Comparison of ENCODE assay signal across 13 cellular contexts in the genomic region with DNA sequence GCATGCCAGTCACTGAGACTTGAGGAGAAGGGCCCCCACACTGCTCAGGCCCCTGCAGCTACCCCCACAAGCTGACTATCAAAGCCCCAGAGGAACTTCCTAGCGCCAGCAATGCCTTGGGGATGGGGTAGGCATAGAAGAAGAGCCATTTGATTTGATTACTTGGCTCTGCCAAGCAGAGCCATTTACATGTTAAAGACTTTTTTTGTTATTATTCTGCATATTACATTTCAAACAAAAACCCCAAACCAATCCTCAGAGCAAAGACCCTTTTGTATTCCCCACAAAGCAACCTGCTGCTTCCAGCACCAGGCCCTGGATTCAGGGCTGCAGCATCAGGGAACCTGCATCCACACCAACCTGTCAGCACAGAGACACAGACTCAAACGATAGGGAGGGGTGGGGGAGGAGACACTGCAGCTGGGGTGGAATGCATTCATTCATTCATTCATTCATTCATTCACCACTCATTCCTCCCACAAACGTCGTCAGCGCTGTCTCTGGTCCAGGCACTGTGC.
DNase-seq lines count a peak whose midpoint lies in the region; ATAC-seq, FAIRE-seq and TF ChIP-seq lines count a peak whose summit lies in the region.
"Had no signal": no experiment of that assay in that cellular context is flagged by ENCODE, and none has a peak within 500 bp of the region (broad histone marks: within the 10 kb centered on the region; RNA-seq: fewer than 3 reads in every experiment).

No MANE protein-coding gene starts in this region.

- H2BK120ac ChIP-seq in H1 (replicated peaks; ENCODE audit: low read depth, low read length): no peak overlapping the region

- peak in 1 of 2 experiments; percentile 45; a peak in 1 of 3 replicates for TF ChIP-seq EP300 in H1 (IDR thresholded peaks at IDR 0.05; ENCODE audit: borderline replicate concordance in 1 of 2, low read depth in 2 of 2, low read length in 2 of 2)
- TF ChIP-seq EP300 in esophagus muscularis mucosa (IDR thresholded peaks at IDR 0.05): no peak

- no peak overlapping the region for H3K56ac ChIP-seq in H1 (replicated peaks; ENCODE audit: insufficient read length, low read depth, low read length)

- H3K27ac ChIP-seq in RWPE2 (ENCODE audit: poor library complexity, severe bottlenecking) (no peak overlapping the region), H1 (ENCODE audit: low read depth, low read length) (peak overlapping the region; percentile 8; the same call in 1 of the 2 replicates), esophagus muscularis mucosa (replicated peaks in 1 of 4) (no peak overlapping the region)

- no peak overlapping the region for H3K9ac ChIP-seq in H1 (replicated peaks in 1 of 4; ENCODE audit: extremely low read depth in 1 of 4, low read depth in 3 of 4, low read length in 3 of 4)

- peak overlapping the region; percentile 61; the same call in 1 of the 2 replicates for H2BK15ac ChIP-seq in H1 (ENCODE audit: low read length)

- intact Hi-C loops in esophagus muscularis mucosa (cut with DNase I): no loop called here

- peak overlapping the region; percentile 38 for H4K5ac ChIP-seq in H1 (ENCODE audit: insufficient read length, low read depth, low read length)

- CTCF ChIA-PET in H1 (lab: Charles Lee; ENCODE audit: partially characterized antibody): interaction anchor here (0.9 to 10.5 kb wide), 12 partner anchors 9 to 119 kb away, joined by 3 to 137 read pairs (median 4); no protein-coding TSS in a partner anchor

- H3K27me3 ChIP-seq in HAP-1 (ENCODE audit: low read depth): no peaks in the 10 kb centered on the region
- H3K27me3 ChIP-seq in RWPE2 (ENCODE audit: insufficient read depth, poor library complexity, severe bottlenecking): no peaks in the 10 kb centered on the region
- peaks cover 0 to 4% (median 2%) of the 10 kb centered on the region in 4 experiments; a peak in 3 of 7 replicates for H3K27me3 ChIP-seq in H1 (replicated peaks in 1 of 4; ENCODE audit: control insufficient read depth in 3 of 4, extremely low read depth in 1 of 4, insufficient read depth in 3 of 4, low read length in 3 of 4)
- peaks cover 0 to 9% (median 0%) of the 10 kb centered on the region in 4 donors for H3K27me3 ChIP-seq in esophagus muscularis mucosa

- DNase-seq in HAP-1 (ENCODE audit: low spot score in 2 of 2) (peak; percentile 44 to 70), RWPE2 (ENCODE audit: low spot score) (peak; percentile 10), H1 (ENCODE audit: low read depth in 1 of 2, low spot score in 2 of 2) (peak; percentile 41 to 46), osteocyte (ENCODE audit: extremely low spot score, unreplicated experiment) (peak; percentile 44), activated gamma-delta T cell (lab: John Stamatoyannopoulos, UW) (no peak), esophagus muscularis mucosa (ENCODE audit: extremely low spot score) (no peak)
- DNase-seq: EL, KG1, NCI-H2081 treated with DMSO at 0.1 percent for 48 hours, NCI-H510A treated with DMSO at 0.1 percent for 48 hours, NCI-H82 had no signal

- H3K36me3 ChIP-seq in HAP-1 (replicated peaks) (no peaks in the 10 kb centered on the region), RWPE2 (ENCODE audit: low read depth) (no peaks in the 10 kb centered on the region), H1 (ENCODE audit: control insufficient read depth in 2 of 4, insufficient read depth in 4 of 4, low read length in 3 of 4) (no peaks in the 10 kb centered on the region), esophagus muscularis mucosa (no peaks in the 10 kb centered on the region)

- H2BK5ac ChIP-seq in H1 (ENCODE audit: low read depth, low read length): 0 out of 2 replicates have a peak overlapping the region, but pooled peaks have one; percentile 92

- no peak overlapping the region for H2AK5ac ChIP-seq in H1 (ENCODE audit: low read depth, low read length)

- H3K9me3 Mint-ChIP-seq in osteocyte (ENCODE audit: unreplicated experiment): no peaks in the 10 kb centered on the region

- no peak overlapping the region for H3K14ac ChIP-seq in H1 (ENCODE audit: insufficient read length)

- TF ChIP-seq POLR2A in H1 (IDR thresholded peaks at IDR 0.05; ENCODE audit: control extremely low read depth in 1 of 2, low read depth in 2 of 2, low read length in 2 of 2) (no peak), esophagus muscularis mucosa (IDR thresholded peaks at IDR 0.05; ENCODE audit: low read depth) (no peak)

- H3K79me1 ChIP-seq in H1 (ENCODE audit: low read depth, low read length): no peaks in the 10 kb centered on the region

- FAIRE-seq in H1 (lab: Jason Lieb, UNC): peak; percentile 69
- FAIRE-seq: GM19239 had no signal

- H2BK20ac ChIP-seq in H1 (ENCODE audit: low read length): peak overlapping the region; percentile 95; the same call in 1 of the 2 replicates

- peak overlapping the region; percentile 46 to 59; a peak in 3 of 4 replicates for H3K4me2 ChIP-seq in H1 (ENCODE audit: insufficient read depth in 1 of 2, low read depth in 2 of 2, low read length in 2 of 2)

- H3K27me3 Mint-ChIP-seq in osteocyte (ENCODE audit: unreplicated experiment): no peaks in the 10 kb centered on the region

- peaks cover 3% of the 10 kb centered on the region; the same call in 1 of the 2 replicates for H3K23me2 ChIP-seq in H1 (ENCODE audit: low read depth, low read length)

- no peaks in the 10 kb centered on the region for H3K36me3 Mint-ChIP-seq in osteocyte (ENCODE audit: unreplicated experiment)

- 0 out of 4 replicates have a peak, but pooled peaks of 1 of the 2 experiments have one; percentile 8 for TF ChIP-seq RAD21 in H1 (IDR thresholded peaks at IDR 0.05 in 1 of 2, conservative IDR thresholded peaks at IDR 0.05 in 1 of 2; ENCODE audit: low read depth in 2 of 2, low read length in 2 of 2)

- peak overlapping the region; percentile 99; the same call in 1 of the 2 replicates for H2BK12ac ChIP-seq in H1 (ENCODE audit: low read depth, low read length)

- 23% methylated on average over 5 of the region's 5 CpGs; no CpG with 5 or more reads in 1 of the 2 experiments for WGBS in H1 (ENCODE audit: extremely low coverage in 1 of 2, insufficient coverage in 1 of 2, insufficient read length in 1 of 2, insufficient replicate concordance in 2 of 2, low coverage in 1 of 2, low lambda C conversion rate in 2 of 2, missing lambda C conversion rate in 1 of 2), 2 experiments
- 56% methylated on average over 5 of the region's 5 CpGs for WGBS in esophagus muscularis mucosa

- POLR2A ChIA-PET in H1 (lab: Charles Lee; ENCODE audit: partially characterized antibody): interaction anchor here (1.7 kb wide), 1 partner anchor 25 kb away, joined by 3 read pairs; no protein-coding TSS in a partner anchor

- no peak overlapping the region for H4K91ac ChIP-seq in H1 (replicated peaks; ENCODE audit: insufficient read length, low read length)

- no peak overlapping the region for H3K4me3 Mint-ChIP-seq in osteocyte (ENCODE audit: unreplicated experiment)

- H3K27ac Mint-ChIP-seq in osteocyte (ENCODE audit: unreplicated experiment): no peak overlapping the region

- no peaks in the 10 kb centered on the region for H3K4me1 Mint-ChIP-seq in osteocyte (ENCODE audit: unreplicated experiment)

- H3K4ac ChIP-seq in H1 (replicated peaks; ENCODE audit: insufficient read length, low read depth, low read length): no peak overlapping the region

- H3K18ac ChIP-seq in H1 (ENCODE audit: extremely low read depth, low read length): peak overlapping the region; percentile 66; the same call in 1 of the 2 replicates

- no peak overlapping the region for H3K23ac ChIP-seq in H1 (ENCODE audit: insufficient read length)

- in situ Hi-C loops in HAP-1 (cut with MboI; ENCODE audit: low sequenced_read_pairs): no loop called here

- H2AFZ ChIP-seq in H1 (ENCODE audit: low read length): no peak overlapping the region

- H4K20me1 ChIP-seq in H1 (replicated peaks in 1 of 2; ENCODE audit: control insufficient read depth in 1 of 2, insufficient read depth in 2 of 2, low read length in 2 of 2): no peaks in the 10 kb centered on the region

- H3K4me1 ChIP-seq in HAP-1: peaks cover 11% of the 10 kb centered on the region; the same call in 1 of the 2 replicates
- no peaks in the 10 kb centered on the region for H3K4me1 ChIP-seq in RWPE2 (ENCODE audit: insufficient read depth, poor library complexity, severe bottlenecking)
- H3K4me1 ChIP-seq in H1 (replicated peaks in 1 of 4; ENCODE audit: control insufficient read depth in 3 of 4, insufficient read depth in 4 of 4, low read length in 3 of 4): peaks cover 0 to 21% (median 15%) of the 10 kb centered on the region in 4 experiments; a peak in 6 of 7 replicates
- H3K4me1 ChIP-seq in esophagus muscularis mucosa: no peaks in the 10 kb centered on the region

- no peak for ATAC-seq in RWPE2 (ENCODE audit: low read depth)
- ATAC-seq in HG02610 (IDR thresholded peaks at IDR 0.05; ENCODE audit: unreplicated experiment): no peak

- H3K4me3 ChIP-seq in HAP-1 (no peak overlapping the region), RWPE2 (ENCODE audit: severe bottlenecking) (no peak overlapping the region), H1 (ENCODE audit: extremely low read depth in 1 of 4, insufficient read depth in 2 of 4, low read depth in 3 of 4, low read length in 4 of 4) (no peak overlapping the region), esophagus muscularis mucosa (no peak overlapping the region)

- no peaks in the 10 kb centered on the region for H3K79me2 ChIP-seq in H1 (ENCODE audit: control insufficient read depth in 1 of 2, insufficient read depth in 2 of 2, low read length in 2 of 2)

- TF ChIP-seq CTCF in RWPE2 (IDR thresholded peaks at IDR 0.05; ENCODE audit: poor library complexity, severe bottlenecking): no peak
- no peak for TF ChIP-seq CTCF in H1 (IDR thresholded peaks at IDR 0.05; ENCODE audit: control extremely low read depth in 1 of 3, insufficient read depth in 1 of 3, low read depth in 1 of 3, low read length in 3 of 3)
- no peak for TF ChIP-seq CTCF in osteocyte (IDR thresholded peaks at IDR 0.05)
- TF ChIP-seq CTCF in esophagus muscularis mucosa (IDR thresholded peaks at IDR 0.05): no peak

- H3K9me3 ChIP-seq in HAP-1 (no peaks in the 10 kb centered on the region), RWPE2 (ENCODE audit: severe bottlenecking) (no peaks in the 10 kb centered on the region), H1 (ENCODE audit: insufficient read depth in 2 of 2, low read depth in 1 of 2, low read length in 1 of 2) (no peaks in the 10 kb centered on the region), esophagus muscularis mucosa (no peaks in the 10 kb centered on the region)

- H4K8ac ChIP-seq in H1 (ENCODE audit: extremely low read depth, insufficient read depth, low read length): peak overlapping the region; percentile 62; the same call in 1 of the 2 replicates

TF ChIP-seq in H1, 55 proteins besides CTCF, POLR2A, EP300 and RAD21 (continues in another document):
- TF ChIP-seq PHF8 (conservative IDR thresholded peaks at IDR 0.05; ENCODE audit: low read depth, low read length) (no peak), ASH2L (IDR thresholded peaks at IDR 0.05; ENCODE audit: low read length) (no peak), GABPA (IDR thresholded peaks at IDR 0.05; ENCODE audit: borderline replicate concordance, insufficient read depth, low read length) (no peak), CBX5 (IDR thresholded peaks at IDR 0.05; ENCODE audit: low read depth, low read length) (no peak), RFX5 (IDR thresholded peaks at IDR 0.05; ENCODE audit: borderline replicate concordance, low read depth, low read length) (no peak), YY1 (IDR thresholded peaks at IDR 0.05; ENCODE audit: low read depth, low read length) (no peak), JUN (IDR thresholded peaks at IDR 0.05; ENCODE audit: low read depth, low read length) (no peak)

Comparison
In these comparisons a context has a peak if more than half of its experiments do, and no peak if none do; other contexts are left out.
1. DNase-seq: peak in HAP-1 (2 of 2), RWPE2 (single experiment), H1 (2 of 2) and osteocyte (single experiment); none in activated gamma-delta T cell (single experiment) and esophagus muscularis mucosa (single experiment).